8 cellular contexts compared by ENCODE assay signal in genomic region chr19:13987101-13987890, GRCh38. TPM values are rescaled to one million over a fixed set of nuclear protein-coding genes. Genes with fewer than 3 reads are reported as not detected.
A peak's percentile ranks its signal among the peaks of the same experiment; 100 is the strongest.
DNase-seq lines count a peak whose midpoint lies in the region; ATAC-seq and TF ChIP-seq lines count a peak whose summit lies in the region.

No MANE protein-coding gene starts in this region.

- H3K27ac ChIP-seq in Peyer's patch (peak overlapping the region; percentile 86 to 96 (median 94)), esophagus muscularis mucosa (replicated peaks in 1 of 4) (peak overlapping the region; percentile 58 to 80 (median 77)), psoas muscle (peak overlapping the region; percentile 90)

- peaks cover 0 to 30% (median 0%) of the 10 kb centered on the region in 3 donors for H3K36me3 ChIP-seq in Peyer's patch
- peaks cover 0 to 34% (median 26%) of the 10 kb centered on the region in 4 donors for H3K36me3 ChIP-seq in esophagus muscularis mucosa
- H3K36me3 ChIP-seq in psoas muscle (ENCODE audit: insufficient read depth in 1 of 2, low read depth in 1 of 2) = peaks cover 0 to 21% of the 10 kb centered on the region in 2 donors

- intact Hi-C loops in esophagus muscularis mucosa (cut with DNase I) (no loop called here), psoas muscle (cut with DNase I) (no loop called here)

- no peaks in the 10 kb centered on the region for H3K9me3 ChIP-seq in Peyer's patch
- H3K9me3 ChIP-seq in esophagus muscularis mucosa = no peaks in the 10 kb centered on the region
- H3K9me3 ChIP-seq in psoas muscle = no peaks in the 10 kb centered on the region

- 56% methylated on average over 16 of the region's 17 CpGs for WGBS in esophagus muscularis mucosa
- WGBS in psoas muscle, 3 donors = 10 to 21% (median 18%) methylated on average over 15 to 17 of the region's 17 CpGs

- TF ChIP-seq POLR2A in Peyer's patch (IDR thresholded peaks at IDR 0.05) = no peak
- TF ChIP-seq POLR2A in esophagus muscularis mucosa (IDR thresholded peaks at IDR 0.05; ENCODE audit: low read depth) = no peak
- TF ChIP-seq POLR2A in GM18505 (IDR thresholded peaks at IDR 0.05; ENCODE audit: borderline replicate concordance, extremely low read depth, insufficient read depth, insufficient read length) = no peak

- H3K4me1 ChIP-seq in Peyer's patch = peaks cover 0 to 58% (median 26%) of the 10 kb centered on the region in 4 donors
- peaks cover 22 to 31% (median 25%) of the 10 kb centered on the region in 4 donors for H3K4me1 ChIP-seq in esophagus muscularis mucosa
- peaks cover 28% of the 10 kb centered on the region for H3K4me1 ChIP-seq in psoas muscle

- ATAC-seq in psoas muscle = peak; percentile 84 to 93 (median 87)
- no peak for ATAC-seq in GM18505 (IDR thresholded peaks at IDR 0.05; ENCODE audit: unreplicated experiment)
- no peak for ATAC-seq in HG03432 (IDR thresholded peaks at IDR 0.05; ENCODE audit: unreplicated experiment)

- H3K27me3 ChIP-seq in Peyer's patch (no peaks in the 10 kb centered on the region), esophagus muscularis mucosa (no peaks in the 10 kb centered on the region), psoas muscle (ENCODE audit: insufficient read depth in 3 of 3, low read length in 2 of 3) (no peaks in the 10 kb centered on the region)

- TF ChIP-seq CTCF in Peyer's patch (IDR thresholded peaks at IDR 0.05) (no peak), esophagus muscularis mucosa (IDR thresholded peaks at IDR 0.05) (no peak), psoas muscle (IDR thresholded peaks at IDR 0.05) (no peak)

- no peak for TF ChIP-seq EP300 in esophagus muscularis mucosa (IDR thresholded peaks at IDR 0.05)

- DNase-seq in GF-D8 (lab: John Stamatoyannopoulos, UW) (peak; percentile 77), Peyer's patch (no peak), esophagus muscularis mucosa (ENCODE audit: extremely low spot score) (no peak), psoas muscle (peak; percentile 79 to 92), NCI-H69 (lab: John Stamatoyannopoulos, UW) (no peak)
- no peak for DNase-seq in effector CD4-positive, alpha-beta T cell

- peak overlapping the region in 2 of 4 donors; percentile 16 to 26 for H3K4me3 ChIP-seq in Peyer's patch
- peak overlapping the region in 1 of 4 donors; percentile 29 for H3K4me3 ChIP-seq in esophagus muscularis mucosa
- H3K4me3 ChIP-seq in psoas muscle = peak overlapping the region; percentile 52

RNA-seq across cellular contexts. Expression of gene RFX1, which starts 18.8 kb away (rescaled TPM):
- total RNA-seq in Peyer's patch = 10 to 100 TPM in 2 of 4 donors, 1 to 10 TPM in 2; 5.8 to 19.0 (median 9.6) TPM
- 1 to 10 TPM; 2.9 to 8.9 (median 4.5) TPM for total RNA-seq in esophagus muscularis mucosa
- total RNA-seq in psoas muscle = 10 to 100 TPM in 1 of 4 donors, 1 to 10 TPM in 3; 5.9 to 10.1 (median 7.8) TPM
- polyA plus RNA-seq in psoas muscle = 1 to 10 TPM; 2.9 to 6.4 (median 5.1) TPM

RNA-seq across cellular contexts. Expression of gene DCAF15, which starts 35.0 kb away (rescaled TPM):
- total RNA-seq in Peyer's patch = 10 to 100 TPM; 15.8 to 64.4 (median 31.4) TPM
- total RNA-seq in esophagus muscularis mucosa = 10 to 100 TPM in 3 of 4 donors, 1 to 10 TPM in 1; 9.8 to 23.9 (median 13.4) TPM
- 10 to 100 TPM in 3 of 4 donors, 1 to 10 TPM in 1; 9.2 to 25.3 (median 16.0) TPM for total RNA-seq in psoas muscle
- 10 to 100 TPM; 13.8 to 24.5 (median 16.6) TPM for polyA plus RNA-seq in psoas muscle

RNA-seq across cellular contexts. Expression of gene RLN3, which starts 40.7 kb away (rescaled TPM):
- total RNA-seq in Peyer's patch (not detected), esophagus muscularis mucosa (not detected), psoas muscle (not detected)
- polyA plus RNA-seq in psoas muscle = not detected

RNA-seq across cellular contexts. Expression of gene IL27RA, which starts 44.3 kb away (rescaled TPM):
- total RNA-seq in Peyer's patch = 1 to 10 TPM in 3 of 4 donors, under 1 TPM in 1; 0.85 to 7.4 (median 2.0) TPM
- 1 to 10 TPM; 3.0 to 5.5 (median 4.5) TPM for total RNA-seq in esophagus muscularis mucosa
- 1 to 10 TPM; 2.3 to 3.7 (median 2.9) TPM for total RNA-seq in psoas muscle
- polyA plus RNA-seq in psoas muscle = 1 to 10 TPM; 1.5 to 3.2 (median 2.5) TPM

RNA-seq across cellular contexts. Expression of gene PODNL1, which starts 49.1 kb away (rescaled TPM):
- total RNA-seq in Peyer's patch = under 1 TPM in 1 of 4 donors, not detected in 3; 0.35 TPM
- total RNA-seq in esophagus muscularis mucosa = under 1 TPM in 2 of 4 donors, not detected in 2; 0.66 to 0.69 TPM
- 1 to 10 TPM in 1 of 4 donors, under 1 TPM in 3; 0.18 to 1.3 (median 0.39) TPM for total RNA-seq in psoas muscle
- polyA plus RNA-seq in psoas muscle = 1 to 10 TPM in 1 of 3 donors, under 1 TPM in 2; 0.07 to 1.3 (median 0.25) TPM

Comparison
In these comparisons a context has a peak if more than half of its experiments do, and no peak if none do; other contexts are left out.
1. DNase-seq: peak in GF-D8 (single experiment) and psoas muscle (2 of 2); none in Peyer's patch (0 of 3), esophagus muscularis mucosa (single experiment), NCI-H69 (single experiment) and effector CD4-positive, alpha-beta T cell (single experiment).
2. ATAC-seq: peak in psoas muscle (4 of 4); none in GM18505 (single experiment) and HG03432 (single experiment).
3. Peak in every context shown above with its lines, with median percentiles within 50 percentile points of each other: H3K27ac ChIP-seq.